1 cellular context compared by ENCODE assay signal in the genomic region with DNA sequence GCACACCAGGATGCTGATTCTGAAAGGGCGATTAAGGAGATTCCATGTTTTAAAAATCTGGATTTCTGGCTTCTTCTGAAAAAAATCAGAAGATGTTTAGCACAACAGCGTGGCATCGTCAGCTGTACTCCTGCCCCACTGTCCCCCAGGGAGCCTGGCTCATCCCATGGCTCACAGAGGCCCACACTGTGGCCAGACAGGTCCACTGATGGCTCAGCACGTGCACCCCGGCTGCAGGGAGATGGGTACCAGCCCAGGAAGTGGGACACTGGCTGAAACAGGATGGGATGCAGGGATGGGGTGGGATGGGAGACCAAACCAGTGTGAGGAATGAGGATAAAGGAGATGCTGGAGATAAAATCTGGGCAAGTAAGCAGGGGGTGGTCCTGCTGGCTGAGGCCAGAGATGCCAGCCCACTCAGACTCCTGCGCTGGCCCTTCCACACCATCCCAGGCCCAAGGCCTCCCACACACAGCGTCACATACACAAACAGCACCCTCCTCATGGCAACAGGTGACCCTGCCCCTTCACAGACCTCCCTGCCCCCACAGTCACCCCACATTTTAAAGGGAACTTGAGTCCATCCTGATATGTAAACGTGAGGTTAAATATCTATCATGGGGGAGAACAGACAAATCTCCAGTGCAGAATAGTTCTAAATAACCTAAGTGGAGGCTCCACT.
TF ChIP-seq lines count a peak whose summit lies in the region.

No MANE protein-coding gene starts in this region.

TF ChIP-seq in IMR-90, 13 proteins besides CTCF, POLR2A, EP300 and RAD21:
- TF ChIP-seq CEBPB (IDR thresholded peaks at IDR 0.05; ENCODE audit: low read depth, low read length) (no peak), SMC3 (IDR thresholded peaks at IDR 0.05; ENCODE audit: low read depth, low read length) (no peak), USF2 (IDR thresholded peaks at IDR 0.05; ENCODE audit: low read depth, low read length) (no peak), MAZ (IDR thresholded peaks at IDR 0.05; ENCODE audit: borderline replicate concordance, low read depth, low read length) (no peak), CHD1 (IDR thresholded peaks at IDR 0.05; ENCODE audit: low read depth, low read length) (no peak), NFE2L2 (IDR thresholded peaks at IDR 0.05; ENCODE audit: low read depth, low read length) (no peak), RFX5 (IDR thresholded peaks at IDR 0.05; ENCODE audit: low read depth, low read length) (no peak), RCOR1 (IDR thresholded peaks at IDR 0.05; ENCODE audit: insufficient replicate concordance, low read length) (no peak), FOS (IDR thresholded peaks at IDR 0.05; ENCODE audit: low read depth, low read length) (no peak), MXI1 (IDR thresholded peaks at IDR 0.05; ENCODE audit: borderline replicate concordance, low read depth, low read length) (no peak), MAFK (IDR thresholded peaks at IDR 0.05; ENCODE audit: low read depth, low read length) (no peak), BHLHE40 (IDR thresholded peaks at IDR 0.05; ENCODE audit: low read depth, low read length) (no peak)
- TF ChIP-seq, protein P1, sequence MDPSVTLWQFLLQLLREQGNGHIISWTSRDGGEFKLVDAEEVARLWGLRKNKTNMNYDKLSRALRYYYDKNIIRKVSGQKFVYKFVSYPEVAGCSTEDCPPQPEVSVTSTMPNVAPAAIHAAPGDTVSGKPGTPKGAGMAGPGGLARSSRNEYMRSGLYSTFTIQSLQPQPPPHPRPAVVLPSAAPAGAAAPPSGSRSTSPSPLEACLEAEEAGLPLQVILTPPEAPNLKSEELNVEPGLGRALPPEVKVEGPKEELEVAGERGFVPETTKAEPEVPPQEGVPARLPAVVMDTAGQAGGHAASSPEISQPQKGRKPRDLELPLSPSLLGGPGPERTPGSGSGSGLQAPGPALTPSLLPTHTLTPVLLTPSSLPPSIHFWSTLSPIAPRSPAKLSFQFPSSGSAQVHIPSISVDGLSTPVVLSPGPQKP (IDR thresholded peaks at IDR 0.05; ENCODE audit: borderline replicate concordance, low read depth, low read length) = no peak
TF ChIP-seq in IMR-90: peak in this region for 0.
